8 cellular contexts compared by ENCODE assay signal in the genomic region with DNA sequence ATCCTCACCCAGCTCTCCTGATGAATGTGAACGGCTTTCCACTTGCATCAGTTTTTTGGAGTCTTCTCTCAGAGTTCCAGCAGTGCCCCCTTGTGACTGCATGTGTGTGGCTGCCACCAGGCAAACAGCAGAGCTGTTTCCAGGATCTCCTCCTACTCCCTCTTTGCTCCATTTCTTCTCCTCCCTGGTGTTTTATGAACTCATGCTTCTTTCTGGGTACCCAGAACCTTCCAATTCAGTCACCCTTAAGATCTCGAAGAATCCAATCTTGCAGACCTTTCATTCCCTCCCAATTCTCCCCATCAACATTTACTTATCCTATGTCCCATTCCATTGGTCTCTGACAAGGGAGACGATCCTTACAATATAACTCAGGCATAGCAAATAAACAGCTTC. TPM values are rescaled to one million over a fixed set of nuclear protein-coding genes. Genes with fewer than 3 reads are reported as not detected.
DNase-seq lines count a peak whose midpoint lies in the region; ATAC-seq and TF ChIP-seq lines count a peak whose summit lies in the region.

No MANE protein-coding gene starts in this region.

- peak overlapping the region; percentile 69 for H2AFZ ChIP-seq in neuronal stem cell (ENCODE audit: low read length)

- H3K79me1 ChIP-seq in neuronal stem cell (ENCODE audit: low read depth, low read length) = no peaks in the 10 kb centered on the region

- no CpG with 5 or more reads among the region's 3 CpGs for WGBS in neuronal stem cell (ENCODE audit: extremely low coverage in 2 of 2, insufficient read length in 2 of 2, insufficient replicate concordance in 1 of 2), 2 donors

- no peak overlapping the region for H4K91ac ChIP-seq in neuronal stem cell (ENCODE audit: low read depth, low read length, poor library complexity)

- POLR2A ChIA-PET in A673 (lab: Charles Lee; ENCODE audit: low non-redundant PET) (interaction anchor here (0.7 kb wide), 1 partner anchor 140 kb away, joined by 4 read pairs; no protein-coding TSS in a partner anchor), GM10248 (lab: Yijun Ruan, JAX) (no interaction called here)
- POLR2A ChIA-PET in activated CD4-positive, alpha-beta memory T cell treated with anti-CD3 and anti-CD28 coated beads for 36 hours (lab: Charles Lee) = no interaction called here

- H3K27ac ChIP-seq in A673 (ENCODE audit: low read depth, low read length, poor library complexity, severe bottlenecking) = no peak overlapping the region
- no peak overlapping the region for H3K27ac ChIP-seq in neuronal stem cell (replicated peaks; ENCODE audit: low read length)

- H3K36me3 ChIP-seq in A673 (ENCODE audit: insufficient read depth, low read length, poor library complexity, severe bottlenecking) = no peaks in the 10 kb centered on the region
- H3K36me3 ChIP-seq in neuronal stem cell (replicated peaks in 1 of 2; ENCODE audit: control insufficient read depth in 2 of 2, insufficient read depth in 2 of 2, low read length in 2 of 2) = no peaks in the 10 kb centered on the region

- TF ChIP-seq CTCF in A673 (conservative IDR thresholded peaks at IDR 0.05; ENCODE audit: low read depth, low read length) (peak; percentile 81), GM10248 (IDR thresholded peaks at IDR 0.05; ENCODE audit: control extremely low read depth, extremely low read depth, low read depth, missing control alignments) (peak; percentile 50), fibroblast of mammary gland (conservative IDR thresholded peaks at IDR 0.05; ENCODE audit: control insufficient read depth, insufficient read depth, low read depth, low read length) (peak; percentile 80)

- H2BK5ac ChIP-seq in neuronal stem cell (ENCODE audit: low read length) = no peak overlapping the region

- no peak overlapping the region for H2BK120ac ChIP-seq in neuronal stem cell (ENCODE audit: low read depth, low read length)

- H2AK5ac ChIP-seq in neuronal stem cell (ENCODE audit: low read depth, low read length) = no peak overlapping the region

- no peak overlapping the region for H2BK15ac ChIP-seq in neuronal stem cell (ENCODE audit: low read length)

- H3K14ac ChIP-seq in neuronal stem cell (ENCODE audit: low read length) = no peak overlapping the region

- H3K18ac ChIP-seq in neuronal stem cell (ENCODE audit: low read length) = no peak overlapping the region

- H3K36me3 Mint-ChIP-seq in activated CD4-positive, alpha-beta memory T cell treated with anti-CD3 and anti-CD28 coated beads for 36 hours = no peaks in the 10 kb centered on the region

- H3K4me1 Mint-ChIP-seq in activated CD4-positive, alpha-beta memory T cell treated with anti-CD3 and anti-CD28 coated beads for 36 hours (ENCODE audit: low read depth) = peaks cover 23% of the 10 kb centered on the region

- H3K4me2 ChIP-seq in neuronal stem cell (ENCODE audit: insufficient read depth, low read length, poor library complexity, severe bottlenecking) = no peak overlapping the region

- H3K23ac ChIP-seq in neuronal stem cell (ENCODE audit: low read depth, low read length, poor library complexity) = no peak overlapping the region

- H3K4me3 ChIP-seq in A673 (ENCODE audit: low read depth, low read length, poor library complexity, severe bottlenecking) (no peak overlapping the region), fibroblast of mammary gland (ENCODE audit: control insufficient read depth, low read depth, low read length) (no peak overlapping the region), neuronal stem cell (ENCODE audit: low read length in 2 of 2) (no peak overlapping the region)

- H3K9me3 ChIP-seq in A673 (ENCODE audit: low read depth, low read length, poor library complexity, severe bottlenecking) (no peaks in the 10 kb centered on the region), neuronal stem cell (replicated peaks in 1 of 2; ENCODE audit: control insufficient read depth in 2 of 2, insufficient read depth in 1 of 2, low read depth in 1 of 2, low read length in 2 of 2) (no peaks in the 10 kb centered on the region)

- no peak overlapping the region for H3K9ac ChIP-seq in neuronal stem cell (ENCODE audit: low read depth, low read length, poor library complexity)

- no peaks in the 10 kb centered on the region for H3K9me3 Mint-ChIP-seq in activated CD4-positive, alpha-beta memory T cell treated with anti-CD3 and anti-CD28 coated beads for 36 hours

- BruUV-seq in A673 (replicated peaks; lab: Mats Ljungman, UMichigan) = no TSS peak

- peaks cover 4% of the 10 kb centered on the region for H3K4me1 ChIP-seq in A673 (ENCODE audit: insufficient read depth, low read length, poor library complexity, severe bottlenecking)
- H3K4me1 ChIP-seq in neuronal stem cell (ENCODE audit: control insufficient read depth in 2 of 2, insufficient read depth in 1 of 2, low read depth in 1 of 2, low read length in 2 of 2) = peaks cover 0 to 3% of the 10 kb centered on the region in 2 donors

- no peak overlapping the region for H2BK12ac ChIP-seq in neuronal stem cell (ENCODE audit: low read length)

- DNase-seq in A673 (ENCODE audit: low spot score) = peak; percentile 80
- DNase-seq in GM10248 (ENCODE audit: extremely low spot score) = peak; percentile 30
- peak; percentile 53 for DNase-seq in NCI-H2107 (lab: John Stamatoyannopoulos, UW)
- DNase-seq in activated CD4-positive, alpha-beta memory T cell treated with anti-CD3 and anti-CD28 coated beads for 36 hours = peak; percentile 62
- peak; percentile 69 for DNase-seq in fibroblast of mammary gland (ENCODE audit: low read depth)
- peak; percentile 24 for DNase-seq in neuronal stem cell (ENCODE audit: low spot score)

- H3K27ac Mint-ChIP-seq in activated CD4-positive, alpha-beta memory T cell treated with anti-CD3 and anti-CD28 coated beads for 36 hours = no peak overlapping the region

- CTCF ChIA-PET in A673 (lab: Charles Lee) = interaction anchor here (0.6 to 2.9 kb wide), 8 partner anchors 12 to 700 kb away, joined by 3 to 38 read pairs (median 6); no protein-coding TSS in a partner anchor
- CTCF ChIA-PET in GM10248 (lab: Yijun Ruan, JAX) = interaction anchor here (0.7 to 4.9 kb wide), 14 partner anchors 15 to 854 kb away, joined by 3 to 54 read pairs (median 5); partner anchors contain the start of gene PRPS2
- CTCF ChIA-PET in activated CD4-positive, alpha-beta memory T cell treated with anti-CD3 and anti-CD28 coated beads for 36 hours (lab: Charles Lee) = interaction anchor here (0.8 to 3.2 kb wide), 16 partner anchors 10 to 700 kb away, joined by 3 to 44 read pairs (median 3); no protein-coding TSS in a partner anchor

- intact Hi-C loops in A673 (cut with micrococcal nuclease; ENCODE audit: unreplicated experiment) = loop anchor here (1.0 to 10.0 kb wide), 3 partner anchors 131 to 671 kb away; partner anchors contain the start of gene TMSB4X
- intact Hi-C loops in activated CD4-positive, alpha-beta memory T cell treated with anti-CD3 and anti-CD28 coated beads for 36 hours (cut with micrococcal nuclease) = loop anchor here (1.0 kb wide), 1 partner anchor 140 kb away; no protein-coding TSS in a partner anchor

- H3K4ac ChIP-seq in neuronal stem cell (ENCODE audit: low read length) = no peak overlapping the region

- no peaks in the 10 kb centered on the region for H3K27me3 Mint-ChIP-seq in activated CD4-positive, alpha-beta memory T cell treated with anti-CD3 and anti-CD28 coated beads for 36 hours

- H4K8ac ChIP-seq in neuronal stem cell (ENCODE audit: low read depth, low read length) = no peak overlapping the region

- no peak overlapping the region for H3K4me3 Mint-ChIP-seq in activated CD4-positive, alpha-beta memory T cell treated with anti-CD3 and anti-CD28 coated beads for 36 hours

- ATAC-seq in GM18873 (IDR thresholded peaks at IDR 0.05; ENCODE audit: low FRiP score, unreplicated experiment) (no peak), HG03139 (IDR thresholded peaks at IDR 0.05; ENCODE audit: unreplicated experiment) (no peak)

- H3K27me3 ChIP-seq in A673 (replicated peaks; ENCODE audit: insufficient read depth, low read depth, low read length, poor library complexity) (no peaks in the 10 kb centered on the region), neuronal stem cell (ENCODE audit: control insufficient read depth in 3 of 3, insufficient read depth in 3 of 3, low read depth in 1 of 3, low read length in 3 of 3) (no peaks in the 10 kb centered on the region)

RNA-seq across cellular contexts. Expression of gene TCEANC, which starts 6.8 kb away (rescaled TPM):
- 3.1 and 3.9 TPM in 2 replicates for total RNA-seq in A673 (2021)
- total RNA-seq in activated CD4-positive, alpha-beta memory T cell treated with anti-CD3 and anti-CD28 coated beads for 36 hours = 1 to 10 TPM; 1.9 TPM
- polyA plus RNA-seq in neuronal stem cell (2013, experiment 1 of 2) = 1.9 TPM
- 1.9 TPM for polyA plus RNA-seq in neuronal stem cell (2013, experiment 2 of 2)

RNA-seq across cellular contexts. Expression of gene RAB9A, which starts 42.8 kb away (rescaled TPM):
- 24.8 and 25.8 TPM in 2 replicates for total RNA-seq in A673 (2021)
- 10 to 100 TPM; 28.2 to 32.1 TPM for total RNA-seq in activated CD4-positive, alpha-beta memory T cell treated with anti-CD3 and anti-CD28 coated beads for 36 hours
- 14.9 TPM for polyA plus RNA-seq in neuronal stem cell (2013, experiment 1 of 2)
- 15.2 TPM for polyA plus RNA-seq in neuronal stem cell (2013, experiment 2 of 2)

Comparison
In these comparisons a context has a peak if more than half of its experiments do, and no peak if none do; other contexts are left out.
1. DNase-seq: peak in every context shown above with its lines; median percentile 80 in A673; 69 in fibroblast of mammary gland; 62 in activated CD4-positive, alpha-beta memory T cell treated with anti-CD3 and anti-CD28 coated beads for 36 hours; 53 in NCI-H2107; 30 in GM10248; 24 in neuronal stem cell.